In genomic region chr13:20495087-20496023, GRCh38 we compare ENCODE assay signal across 1 cellular context.
A peak's percentile ranks its signal among the peaks of the same experiment; 100 is the strongest.
TF ChIP-seq lines count a peak whose summit lies in the region.

No MANE protein-coding gene starts in this region.

TF ChIP-seq in HepG2, 621 proteins besides CTCF, POLR2A, EP300 and RAD21 (continued from another document and continues in another):
- TF ChIP-seq ZNF704 (CRISPR knock-in tag; IDR thresholded peaks at IDR 0.05; ENCODE audit: borderline replicate concordance), result no peak
- no peak for TF ChIP-seq ZNF644 (CRISPR knock-in tag; IDR thresholded peaks at IDR 0.05; ENCODE audit: low read depth)
- TF ChIP-seq ZNF337 (CRISPR knock-in tag; IDR thresholded peaks at IDR 0.05; ENCODE audit: borderline replicate concordance, low read depth), result no peak
- TF ChIP-seq EED (CRISPR knock-in tag; IDR thresholded peaks at IDR 0.05), result no peak
- TF ChIP-seq ZNF335 (CRISPR knock-in tag; IDR thresholded peaks at IDR 0.05), result no peak
- TF ChIP-seq SALL2 (CRISPR knock-in tag; IDR thresholded peaks at IDR 0.05), result no peak
- peak; percentile 32 for TF ChIP-seq HNF4A (CRISPR knock-in tag; IDR thresholded peaks at IDR 0.05)
- no peak for TF ChIP-seq ZNF143 (CRISPR knock-in tag; IDR thresholded peaks at IDR 0.05)
- no peak for TF ChIP-seq ZNF691 (CRISPR knock-in tag; IDR thresholded peaks at IDR 0.05; ENCODE audit: borderline replicate concordance, low read depth)
- TF ChIP-seq NR2F2 (IDR thresholded peaks at IDR 0.05; ENCODE audit: borderline replicate concordance, low read depth), result no peak
- TF ChIP-seq ZNF883 (CRISPR knock-in tag; IDR thresholded peaks at IDR 0.05; ENCODE audit: not compliant biosample characterization), result no peak
- TF ChIP-seq MBNL3 (CRISPR knock-in tag; conservative IDR thresholded peaks at IDR 0.05), result no peak
- TF ChIP-seq MIER3 (CRISPR knock-in tag; IDR thresholded peaks at IDR 0.05; ENCODE audit: borderline replicate concordance), result no peak
- peak; percentile 23; the same call in 1 of the 2 replicates for TF ChIP-seq ZNF607 (CRISPR knock-in tag; IDR thresholded peaks at IDR 0.05; ENCODE audit: borderline replicate concordance)
- no peak for TF ChIP-seq NKX3-1 (CRISPR knock-in tag; IDR thresholded peaks at IDR 0.05)
- no peak for TF ChIP-seq THAP9 (CRISPR knock-in tag; IDR thresholded peaks at IDR 0.05; ENCODE audit: borderline replicate concordance)
- no peak for TF ChIP-seq USF2 (IDR thresholded peaks at IDR 0.05; ENCODE audit: low read depth, low read length)
- no peak for TF ChIP-seq USF2 (CRISPR knock-in tag; IDR thresholded peaks at IDR 0.05; ENCODE audit: borderline replicate concordance)
- no peak for TF ChIP-seq TARDBP (CRISPR knock-in tag; IDR thresholded peaks at IDR 0.05)
- TF ChIP-seq THAP8 (CRISPR knock-in tag; IDR thresholded peaks at IDR 0.05; ENCODE audit: borderline replicate concordance), result no peak
- TF ChIP-seq HOXA7 (CRISPR knock-in tag; IDR thresholded peaks at IDR 0.05), result no peak
- peak; percentile 38; the same call in 1 of the 2 replicates for TF ChIP-seq MAX (IDR thresholded peaks at IDR 0.05)
- TF ChIP-seq PRDM4 (CRISPR knock-in tag; IDR thresholded peaks at IDR 0.05; ENCODE audit: borderline replicate concordance), result no peak
- TF ChIP-seq E2F5 (CRISPR knock-in tag; conservative IDR thresholded peaks at IDR 0.05), result no peak
- TF ChIP-seq ZBTB14 (CRISPR knock-in tag; IDR thresholded peaks at IDR 0.05), result no peak
- TF ChIP-seq CBX5 (CRISPR knock-in tag; IDR thresholded peaks at IDR 0.05; ENCODE audit: borderline replicate concordance), result 0 out of 2 replicates have a peak, but pooled peaks have one; percentile 9
- no peak for TF ChIP-seq ZNF253 (CRISPR knock-in tag; IDR thresholded peaks at IDR 0.05; ENCODE audit: borderline replicate concordance)
- 0 out of 2 replicates have a peak, but pooled peaks have one; percentile 25 for TF ChIP-seq ZNF274 (CRISPR knock-in tag; IDR thresholded peaks at IDR 0.05)
- no peak for TF ChIP-seq AHDC1 (CRISPR knock-in tag; IDR thresholded peaks at IDR 0.05; ENCODE audit: borderline replicate concordance)
- TF ChIP-seq FOXA3 (CRISPR knock-in tag; IDR thresholded peaks at IDR 0.05), result peak; percentile 71; the same call in 1 of the 2 replicates
- TF ChIP-seq FOXK1 (CRISPR knock-in tag; IDR thresholded peaks at IDR 0.05; ENCODE audit: borderline replicate concordance, low read depth), result no peak; the same call in 1 of the 2 replicates
- TF ChIP-seq SIN3B (IDR thresholded peaks at IDR 0.05; ENCODE audit: low read length), result no peak
- no peak for TF ChIP-seq KLF16 (CRISPR knock-in tag; IDR thresholded peaks at IDR 0.05)
- TF ChIP-seq SMARCE1 (IDR thresholded peaks at IDR 0.05; ENCODE audit: borderline replicate concordance), result no peak
- no peak for TF ChIP-seq ZNF850 (CRISPR knock-in tag; conservative IDR thresholded peaks at IDR 0.05)
- no peak for TF ChIP-seq SNAPC2 (CRISPR knock-in tag; IDR thresholded peaks at IDR 0.05)
- TF ChIP-seq TERF1 (CRISPR knock-in tag; IDR thresholded peaks at IDR 0.05), result no peak
- no peak for TF ChIP-seq ZSCAN5A (CRISPR knock-in tag; IDR thresholded peaks at IDR 0.05; ENCODE audit: borderline replicate concordance)
